In genomic region chr2:43193996-43194869, GRCh38 we compare ENCODE assay signal across 1 cellular context.
TF ChIP-seq lines count a peak whose summit lies in the region.

No MANE protein-coding gene starts in this region.

TF ChIP-seq in H1, 55 proteins besides CTCF, POLR2A, EP300 and RAD21:
- TF ChIP-seq, protein P1, sequence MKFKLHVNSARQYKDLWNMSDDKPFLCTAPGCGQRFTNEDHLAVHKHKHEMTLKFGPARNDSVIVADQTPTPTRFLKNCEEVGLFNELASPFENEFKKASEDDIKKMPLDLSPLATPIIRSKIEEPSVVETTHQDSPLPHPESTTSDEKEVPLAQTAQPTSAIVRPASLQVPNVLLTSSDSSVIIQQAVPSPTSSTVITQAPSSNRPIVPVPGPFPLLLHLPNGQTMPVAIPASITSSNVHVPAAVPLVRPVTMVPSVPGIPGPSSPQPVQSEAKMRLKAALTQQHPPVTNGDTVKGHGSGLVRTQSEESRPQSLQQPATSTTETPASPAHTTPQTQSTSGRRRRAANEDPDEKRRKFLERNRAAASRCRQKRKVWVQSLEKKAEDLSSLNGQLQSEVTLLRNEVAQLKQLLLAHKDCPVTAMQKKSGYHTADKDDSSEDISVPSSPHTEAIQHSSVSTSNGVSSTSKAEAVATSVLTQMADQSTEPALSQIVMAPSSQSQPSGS (IDR thresholded peaks at IDR 0.05; ENCODE audit: low read length), result no peak
- TF ChIP-seq NANOG (IDR thresholded peaks at IDR 0.05; ENCODE audit: insufficient read depth, low read depth, low read length, poor library complexity, severe bottlenecking) (no peak), BRCA1 (IDR thresholded peaks at IDR 0.05; ENCODE audit: low read depth, low read length) (no peak), RNF2 (IDR thresholded peaks at IDR 0.05; ENCODE audit: borderline replicate concordance, low read depth, low read length, missing control alignments, poor library complexity, severe bottlenecking) (no peak), SUZ12 (IDR thresholded peaks at IDR 0.05; ENCODE audit: low read length) (no peak), TBP (IDR thresholded peaks at IDR 0.05; ENCODE audit: low read depth, low read length) (no peak), CEBPB (IDR thresholded peaks at IDR 0.05; ENCODE audit: low read depth, low read length) (no peak)
TF ChIP-seq in H1: peak in this region for 0.
